Comparison of ENCODE assay signal across 1 cellular context in genomic region chr6:5205877-5206840, GRCh38.
TF ChIP-seq lines count a peak whose summit lies in the region.

No MANE protein-coding gene starts in this region.

TF ChIP-seq in HepG2, 621 proteins besides CTCF, POLR2A, EP300 and RAD21 (continued from another document and continues in another):
- TF ChIP-seq ATM (IDR thresholded peaks at IDR 0.05; ENCODE audit: borderline replicate concordance) (no peak; the same call in 1 of the 2 replicates), PTBP1 (IDR thresholded peaks at IDR 0.05; ENCODE audit: low read depth, low read length, poor library complexity, severe bottlenecking) (no peak), KMT2A (CRISPR knock-in tag; IDR thresholded peaks at IDR 0.05) (peak; percentile 76; the same call in 1 of the 2 replicates), ZNF333 (CRISPR knock-in tag; IDR thresholded peaks at IDR 0.05; ENCODE audit: borderline replicate concordance) (no peak), CREBL2 (CRISPR knock-in tag; IDR thresholded peaks at IDR 0.05; ENCODE audit: borderline replicate concordance) (no peak), FOXJ3 (CRISPR knock-in tag; IDR thresholded peaks at IDR 0.05; ENCODE audit: borderline replicate concordance) (peak; percentile 94; the same call in 1 of the 2 replicates), SMC3 (IDR thresholded peaks at IDR 0.05; ENCODE audit: low read length) (peak; percentile 27), JUN (CRISPR knock-in tag; IDR thresholded peaks at IDR 0.05) (peak; percentile 96), HOXA7 (CRISPR knock-in tag; IDR thresholded peaks at IDR 0.05) (no peak), ZNF329 (CRISPR knock-in tag; IDR thresholded peaks at IDR 0.05; ENCODE audit: low read depth) (no peak; the same call in 1 of the 2 replicates), ZNF709 (CRISPR knock-in tag; IDR thresholded peaks at IDR 0.05) (peak; percentile 86; the same call in 1 of the 2 replicates), ZFYVE20 (CRISPR knock-in tag; IDR thresholded peaks at IDR 0.05; ENCODE audit: borderline replicate concordance, low read depth) (no peak), DZIP1 (CRISPR knock-in tag; IDR thresholded peaks at IDR 0.05) (no peak), MZF1 (CRISPR knock-in tag; IDR thresholded peaks at IDR 0.05; ENCODE audit: borderline replicate concordance) (no peak), PBX3 (CRISPR knock-in tag; IDR thresholded peaks at IDR 0.05; ENCODE audit: borderline replicate concordance) (no peak), CEBPB (IDR thresholded peaks at IDR 0.05; ENCODE audit: borderline replicate concordance, low read depth, low read length) (peak; percentile 90), NFAT5 (CRISPR knock-in tag; IDR thresholded peaks at IDR 0.05) (no peak), ZNF251 (CRISPR knock-in tag; IDR thresholded peaks at IDR 0.05) (no peak), TCF12 (IDR thresholded peaks at IDR 0.05) (no peak), TCF12 (CRISPR knock-in tag; IDR thresholded peaks at IDR 0.05) (peak; percentile 32; the same call in 1 of the 2 replicates), SMYD3 (CRISPR knock-in tag; IDR thresholded peaks at IDR 0.05) (peak; percentile 84; the same call in 1 of the 2 replicates), NFYC (CRISPR knock-in tag; IDR thresholded peaks at IDR 0.05) (no peak), IRF2 (CRISPR knock-in tag; IDR thresholded peaks at IDR 0.05) (peak; percentile 90; the same call in 1 of the 2 replicates), ZKSCAN1 (IDR thresholded peaks at IDR 0.05; ENCODE audit: low read length) (no peak), ZNF589 (CRISPR knock-in tag; conservative IDR thresholded peaks at IDR 0.05) (peak; percentile 47; the same call in 1 of the 2 replicates), FOXM1 (CRISPR knock-in tag; IDR thresholded peaks at IDR 0.05) (no peak), PRDM15 (CRISPR knock-in tag; IDR thresholded peaks at IDR 0.05) (no peak), SRY (CRISPR knock-in tag; IDR thresholded peaks at IDR 0.05) (no peak; the same call in 1 of the 2 replicates), ZNF24 (IDR thresholded peaks at IDR 0.05) (no peak), FOXO1 (CRISPR knock-in tag; IDR thresholded peaks at IDR 0.05) (peak; percentile 91), JDP2 (CRISPR knock-in tag; IDR thresholded peaks at IDR 0.05; ENCODE audit: borderline replicate concordance) (no peak), PAF1 (CRISPR knock-in tag; IDR thresholded peaks at IDR 0.05) (no peak), ZNF484 (CRISPR knock-in tag; IDR thresholded peaks at IDR 0.05; ENCODE audit: borderline replicate concordance, low read depth) (no peak)
- TF ChIP-seq, protein P1, sequence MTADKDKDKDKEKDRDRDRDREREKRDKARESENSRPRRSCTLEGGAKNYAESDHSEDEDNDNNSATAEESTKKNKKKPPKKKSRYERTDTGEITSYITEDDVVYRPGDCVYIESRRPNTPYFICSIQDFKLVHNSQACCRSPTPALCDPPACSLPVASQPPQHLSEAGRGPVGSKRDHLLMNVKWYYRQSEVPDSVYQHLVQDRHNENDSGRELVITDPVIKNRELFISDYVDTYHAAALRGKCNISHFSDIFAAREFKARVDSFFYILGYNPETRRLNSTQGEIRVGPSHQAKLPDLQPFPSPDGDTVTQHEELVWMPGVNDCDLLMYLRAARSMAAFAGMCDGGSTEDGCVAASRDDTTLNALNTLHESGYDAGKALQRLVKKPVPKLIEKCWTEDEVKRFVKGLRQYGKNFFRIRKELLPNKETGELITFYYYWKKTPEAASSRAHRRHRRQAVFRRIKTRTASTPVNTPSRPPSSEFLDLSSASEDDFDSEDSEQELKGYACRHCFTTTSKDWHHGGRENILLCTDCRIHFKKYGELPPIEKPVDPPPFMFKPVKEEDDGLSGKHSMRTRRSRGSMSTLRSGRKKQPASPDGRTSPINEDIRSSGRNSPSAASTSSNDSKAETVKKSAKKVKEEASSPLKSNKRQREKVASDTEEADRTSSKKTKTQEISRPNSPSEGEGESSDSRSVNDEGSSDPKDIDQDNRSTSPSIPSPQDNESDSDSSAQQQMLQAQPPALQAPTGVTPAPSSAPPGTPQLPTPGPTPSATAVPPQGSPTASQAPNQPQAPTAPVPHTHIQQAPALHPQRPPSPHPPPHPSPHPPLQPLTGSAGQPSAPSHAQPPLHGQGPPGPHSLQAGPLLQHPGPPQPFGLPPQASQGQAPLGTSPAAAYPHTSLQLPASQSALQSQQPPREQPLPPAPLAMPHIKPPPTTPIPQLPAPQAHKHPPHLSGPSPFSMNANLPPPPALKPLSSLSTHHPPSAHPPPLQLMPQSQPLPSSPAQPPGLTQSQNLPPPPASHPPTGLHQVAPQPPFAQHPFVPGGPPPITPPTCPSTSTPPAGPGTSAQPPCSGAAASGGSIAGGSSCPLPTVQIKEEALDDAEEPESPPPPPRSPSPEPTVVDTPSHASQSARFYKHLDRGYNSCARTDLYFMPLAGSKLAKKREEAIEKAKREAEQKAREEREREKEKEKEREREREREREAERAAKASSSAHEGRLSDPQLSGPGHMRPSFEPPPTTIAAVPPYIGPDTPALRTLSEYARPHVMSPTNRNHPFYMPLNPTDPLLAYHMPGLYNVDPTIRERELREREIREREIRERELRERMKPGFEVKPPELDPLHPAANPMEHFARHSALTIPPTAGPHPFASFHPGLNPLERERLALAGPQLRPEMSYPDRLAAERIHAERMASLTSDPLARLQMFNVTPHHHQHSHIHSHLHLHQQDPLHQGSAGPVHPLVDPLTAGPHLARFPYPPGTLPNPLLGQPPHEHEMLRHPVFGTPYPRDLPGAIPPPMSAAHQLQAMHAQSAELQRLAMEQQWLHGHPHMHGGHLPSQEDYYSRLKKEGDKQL (CRISPR knock-in tag; IDR thresholded peaks at IDR 0.05; ENCODE audit: low read depth), result peak; percentile 69; the same call in 1 of the 2 replicates
- TF ChIP-seq, protein P2, sequence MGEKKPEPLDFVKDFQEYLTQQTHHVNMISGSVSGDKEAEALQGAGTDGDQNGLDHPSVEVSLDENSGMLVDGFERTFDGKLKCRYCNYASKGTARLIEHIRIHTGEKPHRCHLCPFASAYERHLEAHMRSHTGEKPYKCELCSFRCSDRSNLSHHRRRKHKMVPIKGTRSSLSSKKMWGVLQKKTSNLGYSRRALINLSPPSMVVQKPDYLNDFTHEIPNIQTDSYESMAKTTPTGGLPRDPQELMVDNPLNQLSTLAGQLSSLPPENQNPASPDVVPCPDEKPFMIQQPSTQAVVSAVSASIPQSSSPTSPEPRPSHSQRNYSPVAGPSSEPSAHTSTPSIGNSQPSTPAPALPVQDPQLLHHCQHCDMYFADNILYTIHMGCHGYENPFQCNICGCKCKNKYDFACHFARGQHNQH (CRISPR knock-in tag; IDR thresholded peaks at IDR 0.05), result peak; percentile 92
- TF ChIP-seq, protein P3, sequence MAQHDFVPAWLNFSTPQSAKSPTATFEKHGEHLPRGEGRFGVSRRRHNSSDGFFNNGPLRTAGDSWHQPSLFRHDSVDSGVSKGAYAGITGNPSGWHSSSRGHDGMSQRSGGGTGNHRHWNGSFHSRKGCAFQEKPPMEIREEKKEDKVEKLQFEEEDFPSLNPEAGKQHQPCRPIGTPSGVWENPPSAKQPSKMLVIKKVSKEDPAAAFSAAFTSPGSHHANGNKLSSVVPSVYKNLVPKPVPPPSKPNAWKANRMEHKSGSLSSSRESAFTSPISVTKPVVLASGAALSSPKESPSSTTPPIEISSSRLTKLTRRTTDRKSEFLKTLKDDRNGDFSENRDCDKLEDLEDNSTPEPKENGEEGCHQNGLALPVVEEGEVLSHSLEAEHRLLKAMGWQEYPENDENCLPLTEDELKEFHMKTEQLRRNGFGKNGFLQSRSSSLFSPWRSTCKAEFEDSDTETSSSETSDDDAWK (CRISPR knock-in tag; IDR thresholded peaks at IDR 0.05), result no peak
